1 cellular context compared by ENCODE assay signal in the genomic region with DNA sequence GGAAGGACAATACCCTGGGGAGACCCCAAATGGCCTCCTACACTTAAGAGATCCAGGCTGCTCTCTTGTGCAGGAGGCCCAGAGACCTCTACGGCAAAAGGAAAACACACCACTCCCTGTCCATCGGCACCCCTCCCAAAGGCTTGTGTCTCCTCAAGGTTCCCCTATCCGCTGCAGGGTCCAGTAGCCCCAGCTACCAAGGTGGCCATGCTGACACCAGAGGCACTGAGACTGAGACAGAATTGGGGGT.
TF ChIP-seq lines count a peak whose summit lies in the region.

No MANE protein-coding gene starts in this region.

TF ChIP-seq in A549, 52 proteins besides CTCF, POLR2A, EP300 and RAD21 (continued from another document):
- TF ChIP-seq, protein P1, sequence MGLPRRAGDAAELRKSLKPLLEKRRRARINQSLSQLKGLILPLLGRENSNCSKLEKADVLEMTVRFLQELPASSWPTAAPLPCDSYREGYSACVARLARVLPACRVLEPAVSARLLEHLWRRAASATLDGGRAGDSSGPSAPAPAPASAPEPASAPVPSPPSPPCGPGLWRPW (IDR thresholded peaks at IDR 0.05) = no peak
- TF ChIP-seq, protein P2, sequence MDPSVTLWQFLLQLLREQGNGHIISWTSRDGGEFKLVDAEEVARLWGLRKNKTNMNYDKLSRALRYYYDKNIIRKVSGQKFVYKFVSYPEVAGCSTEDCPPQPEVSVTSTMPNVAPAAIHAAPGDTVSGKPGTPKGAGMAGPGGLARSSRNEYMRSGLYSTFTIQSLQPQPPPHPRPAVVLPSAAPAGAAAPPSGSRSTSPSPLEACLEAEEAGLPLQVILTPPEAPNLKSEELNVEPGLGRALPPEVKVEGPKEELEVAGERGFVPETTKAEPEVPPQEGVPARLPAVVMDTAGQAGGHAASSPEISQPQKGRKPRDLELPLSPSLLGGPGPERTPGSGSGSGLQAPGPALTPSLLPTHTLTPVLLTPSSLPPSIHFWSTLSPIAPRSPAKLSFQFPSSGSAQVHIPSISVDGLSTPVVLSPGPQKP (IDR thresholded peaks at IDR 0.05; ENCODE audit: low read depth, low read length) = no peak
- TF ChIP-seq HEYL (CRISPR knock-in tag; IDR thresholded peaks at IDR 0.05) (no peak), JUNB (IDR thresholded peaks at IDR 0.05) (no peak), TFCP2L1 (CRISPR knock-in tag; IDR thresholded peaks at IDR 0.05) (peak; percentile 82), NR3C1 (IDR thresholded peaks at IDR 0.05) (no peak)
